1 cellular context compared by ENCODE assay signal in the genomic region with DNA sequence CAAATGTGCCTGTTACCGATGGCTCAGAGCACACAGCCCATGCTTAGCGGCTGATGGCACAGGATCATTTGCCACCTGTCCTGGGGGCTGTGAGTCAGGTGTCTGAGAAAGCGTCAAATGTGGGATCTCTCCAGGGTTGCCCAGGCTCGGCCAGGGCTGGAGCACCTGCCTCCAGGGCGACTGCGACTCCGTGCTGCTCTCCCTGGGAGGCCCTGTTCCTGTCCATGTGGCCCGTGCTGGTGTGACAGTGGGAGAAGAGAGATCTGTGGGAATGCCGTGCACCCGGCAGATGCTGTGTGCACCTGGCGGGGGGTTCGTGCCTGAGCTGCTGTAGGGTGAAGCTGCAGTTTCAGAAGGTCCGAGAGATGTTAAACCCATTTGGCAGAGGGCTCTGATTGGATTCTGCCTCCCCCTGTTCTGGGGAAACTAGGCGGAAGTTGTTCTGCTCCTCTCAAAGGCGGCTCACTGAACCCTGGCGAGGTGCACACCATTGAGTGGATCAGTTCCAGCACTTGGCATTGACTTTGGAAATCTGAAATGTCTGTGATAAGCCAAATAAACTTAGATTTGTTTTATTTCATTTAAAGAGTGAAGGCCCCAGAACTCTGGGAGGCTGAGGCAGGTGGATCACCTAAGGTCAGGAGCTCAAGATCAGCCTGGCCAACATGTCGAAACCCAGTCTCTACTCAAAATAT.
TF ChIP-seq lines count a peak whose summit lies in the region.

No MANE protein-coding gene starts in this region.

TF ChIP-seq in HepG2, 621 proteins besides CTCF, POLR2A, EP300 and RAD21:
- TF ChIP-seq TP53 (CRISPR knock-in tag; conservative IDR thresholded peaks at IDR 0.05) = no peak
- no peak for TF ChIP-seq NFATC3 (CRISPR knock-in tag; IDR thresholded peaks at IDR 0.05)
- TF ChIP-seq ZNF567 (CRISPR knock-in tag; IDR thresholded peaks at IDR 0.05; ENCODE audit: borderline replicate concordance) = no peak
- TF ChIP-seq, protein P1, sequence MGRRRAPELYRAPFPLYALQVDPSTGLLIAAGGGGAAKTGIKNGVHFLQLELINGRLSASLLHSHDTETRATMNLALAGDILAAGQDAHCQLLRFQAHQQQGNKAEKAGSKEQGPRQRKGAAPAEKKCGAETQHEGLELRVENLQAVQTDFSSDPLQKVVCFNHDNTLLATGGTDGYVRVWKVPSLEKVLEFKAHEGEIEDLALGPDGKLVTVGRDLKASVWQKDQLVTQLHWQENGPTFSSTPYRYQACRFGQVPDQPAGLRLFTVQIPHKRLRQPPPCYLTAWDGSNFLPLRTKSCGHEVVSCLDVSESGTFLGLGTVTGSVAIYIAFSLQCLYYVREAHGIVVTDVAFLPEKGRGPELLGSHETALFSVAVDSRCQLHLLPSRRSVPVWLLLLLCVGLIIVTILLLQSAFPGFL (CRISPR knock-in tag; IDR thresholded peaks at IDR 0.05) = no peak
- TF ChIP-seq, protein P2, sequence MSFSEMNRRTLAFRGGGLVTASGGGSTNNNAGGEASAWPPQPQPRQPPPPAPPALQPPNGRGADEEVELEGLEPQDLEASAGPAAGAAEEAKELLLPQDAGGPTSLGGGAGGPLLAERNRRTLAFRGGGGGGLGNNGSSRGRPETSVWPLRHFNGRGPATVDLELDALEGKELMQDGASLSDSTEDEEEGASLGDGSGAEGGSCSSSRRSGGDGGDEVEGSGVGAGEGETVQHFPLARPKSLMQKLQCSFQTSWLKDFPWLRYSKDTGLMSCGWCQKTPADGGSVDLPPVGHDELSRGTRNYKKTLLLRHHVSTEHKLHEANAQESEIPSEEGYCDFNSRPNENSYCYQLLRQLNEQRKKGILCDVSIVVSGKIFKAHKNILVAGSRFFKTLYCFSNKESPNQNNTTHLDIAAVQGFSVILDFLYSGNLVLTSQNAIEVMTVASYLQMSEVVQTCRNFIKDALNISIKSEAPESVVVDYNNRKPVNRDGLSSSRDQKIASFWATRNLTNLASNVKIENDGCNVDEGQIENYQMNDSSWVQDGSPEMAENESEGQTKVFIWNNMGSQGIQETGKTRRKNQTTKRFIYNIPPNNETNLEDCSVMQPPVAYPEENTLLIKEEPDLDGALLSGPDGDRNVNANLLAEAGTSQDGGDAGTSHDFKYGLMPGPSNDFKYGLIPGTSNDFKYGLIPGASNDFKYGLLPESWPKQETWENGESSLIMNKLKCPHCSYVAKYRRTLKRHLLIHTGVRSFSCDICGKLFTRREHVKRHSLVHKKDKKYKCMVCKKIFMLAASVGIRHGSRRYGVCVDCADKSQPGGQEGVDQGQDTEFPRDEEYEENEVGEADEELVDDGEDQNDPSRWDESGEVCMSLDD (CRISPR knock-in tag; IDR thresholded peaks at IDR 0.05; ENCODE audit: borderline replicate concordance) = no peak
- no peak for TF ChIP-seq SCMH1 (CRISPR knock-in tag; IDR thresholded peaks at IDR 0.05; ENCODE audit: borderline replicate concordance)
- no peak for TF ChIP-seq ZNF138 (CRISPR knock-in tag; IDR thresholded peaks at IDR 0.05; ENCODE audit: low read depth)
- no peak for TF ChIP-seq ZBTB3 (CRISPR knock-in tag; IDR thresholded peaks at IDR 0.05; ENCODE audit: borderline replicate concordance, low read depth)
- TF ChIP-seq ZNF180 (CRISPR knock-in tag; IDR thresholded peaks at IDR 0.05; ENCODE audit: borderline replicate concordance, low read depth) = no peak
- TF ChIP-seq TSC22D2 (CRISPR knock-in tag; IDR thresholded peaks at IDR 0.05; ENCODE audit: borderline replicate concordance) = no peak
TF ChIP-seq in HepG2: peak in this region for 0.
